Comparison of ENCODE assay signal across 8 cellular contexts in the genomic region with DNA sequence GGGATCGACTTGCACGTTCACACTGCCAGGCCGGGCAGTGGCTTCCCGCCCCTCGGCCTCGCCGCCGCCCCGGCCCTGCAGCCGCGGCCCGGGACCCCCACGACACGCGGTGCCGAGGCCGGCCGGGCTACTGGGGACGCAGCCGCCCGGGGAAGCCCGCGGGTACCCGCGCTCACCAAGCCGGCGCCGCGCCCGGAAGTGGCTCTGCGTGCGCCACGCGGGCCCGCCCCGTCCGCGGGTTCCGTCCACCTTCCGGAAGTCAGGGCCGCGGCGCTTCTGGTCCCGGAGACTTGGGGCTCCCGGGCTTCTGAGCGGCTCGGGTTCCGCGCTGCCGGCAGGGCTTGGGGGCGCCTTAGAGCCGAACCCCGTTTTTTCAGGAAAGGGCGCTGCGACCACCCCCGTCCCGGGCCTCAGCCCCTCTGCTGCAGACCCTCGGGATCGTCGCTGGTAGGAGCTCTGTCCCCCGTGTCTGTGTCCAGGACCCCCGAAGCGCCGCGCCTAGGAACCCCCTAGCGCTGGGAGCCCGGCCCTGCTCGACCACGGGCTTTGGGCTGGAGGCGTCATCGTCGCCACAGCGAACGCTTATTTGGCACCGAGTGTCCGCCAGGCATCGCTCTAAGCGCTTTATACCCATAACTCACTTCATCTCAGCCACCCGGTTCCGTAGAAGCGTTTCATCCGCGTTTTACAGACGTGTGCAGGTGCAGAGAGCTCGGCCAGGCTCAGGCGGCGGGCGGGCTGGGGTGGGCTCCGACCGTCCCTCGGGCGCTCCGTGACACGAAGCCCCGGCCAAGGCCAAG. TPM values are rescaled to one million over a fixed set of nuclear protein-coding genes. Genes with fewer than 3 reads are reported as not detected.
DNase-seq lines count a peak whose midpoint lies in the region; ATAC-seq and TF ChIP-seq lines count a peak whose summit lies in the region.

A gene with protein sequence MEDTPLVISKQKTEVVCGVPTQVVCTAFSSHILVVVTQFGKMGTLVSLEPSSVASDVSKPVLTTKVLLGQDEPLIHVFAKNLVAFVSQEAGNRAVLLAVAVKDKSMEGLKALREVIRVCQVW (minus strand): TSS at position 200 of the 800 bp plus-strand sequence. CDS start 693 bp downstream, outside the sequence.

- DNase-seq in NCI-H1105 treated with DMSO at 0.1 percent for 48 hours (lab: John Stamatoyannopoulos, UW) (peak; percentile 81), T-cell (peak; percentile 71 to 91 (median 83)), heart right ventricle (peak; percentile 91 to 92), progenitor cell of endocrine pancreas (ENCODE audit: low spot score, unreplicated experiment) (peak; percentile 73), upper lobe of right lung (peak; percentile 97)

- H3K4me1 Mint-ChIP-seq in T-cell (peaks cover 29 to 38% (median 32%) of the 10 kb centered on the region in 3 donors), progenitor cell of endocrine pancreas (ENCODE audit: low read depth) (peaks cover 19% of the 10 kb centered on the region)

- POLR2A ChIA-PET in T-cell (lab: Charles Lee) = no interaction called here

- H3K4me1 ChIP-seq in heart right ventricle (peaks cover 5 to 41% (median 26%) of the 10 kb centered on the region in 9 donors), upper lobe of right lung (peaks cover 24% of the 10 kb centered on the region)

- ATAC-seq in HG02678 (IDR thresholded peaks at IDR 0.05; ENCODE audit: unreplicated experiment) (peak; percentile 93), T-cell (replicated peaks in 1 of 4) (peak; percentile 92 to 97 (median 94)), heart right ventricle (peak; percentile 95 to 99 (median 97)), upper lobe of right lung (peak; percentile 97)

- peak; percentile 32; the same call in 1 of the 2 replicates for TF ChIP-seq CTCF in GM12874 (IDR thresholded peaks at IDR 0.05; ENCODE audit: insufficient read depth, low read depth, low read length)
- peak in 7 of 9 donors; percentile 4 to 58 (median 39) for TF ChIP-seq CTCF in heart right ventricle (IDR thresholded peaks at IDR 0.05)
- TF ChIP-seq CTCF in progenitor cell of endocrine pancreas (IDR thresholded peaks at IDR 0.05; ENCODE audit: unreplicated experiment) = peak; percentile 50
- peak; percentile 30 for TF ChIP-seq CTCF in upper lobe of right lung (IDR thresholded peaks at IDR 0.05)

- H3K9me3 ChIP-seq in heart right ventricle = no peaks in the 10 kb centered on the region
- no peaks in the 10 kb centered on the region for H3K9me3 ChIP-seq in upper lobe of right lung

- H3K27ac Mint-ChIP-seq in T-cell = peak within 1 kb of the TSS; percentile 89 to 91
- peak within 1 kb of the TSS; percentile 93 for H3K27ac Mint-ChIP-seq in progenitor cell of endocrine pancreas

- H3K27me3 ChIP-seq in heart right ventricle = no peaks in the 10 kb centered on the region
- no peaks in the 10 kb centered on the region for H3K27me3 ChIP-seq in upper lobe of right lung

- intact Hi-C loops in heart right ventricle (cut with DNase I) (loop anchor here in 6 of 10 donors (5.0 to 10.0 kb wide), 7 partner anchors 38 to 785 kb away; a partner anchor contains a TSS), upper lobe of right lung (cut with DNase I) (no loop called here)

- CTCF ChIA-PET in T-cell (lab: Charles Lee) = interaction anchor here in 1 of 2 donors (0.9 kb wide), 1 partner anchor 38 kb away, joined by 4 read pairs; no protein-coding TSS in a partner anchor

- H3K36me3 ChIP-seq in heart right ventricle (peaks cover 0 to 33% (median 0%) of the 10 kb centered on the region in 9 donors), upper lobe of right lung (peaks cover 11% of the 10 kb centered on the region)

- H3K27ac ChIP-seq in adipose tissue (ENCODE audit: low read depth, low read length) (peak within 1 kb of the TSS; percentile 3), heart right ventricle (peak within 1 kb of the TSS; percentile 81 to 97 (median 95)), upper lobe of right lung (peak within 1 kb of the TSS; percentile 93)

- H3K36me3 Mint-ChIP-seq in T-cell (peaks cover 10% of the 10 kb centered on the region), progenitor cell of endocrine pancreas (ENCODE audit: insufficient read depth) (peaks cover 9% of the 10 kb centered on the region)

- H3K27me3 Mint-ChIP-seq in T-cell (no peaks in the 10 kb centered on the region), progenitor cell of endocrine pancreas (no peaks in the 10 kb centered on the region)

- H3K9me3 Mint-ChIP-seq in T-cell (no peaks in the 10 kb centered on the region), progenitor cell of endocrine pancreas (ENCODE audit: low read depth) (no peaks in the 10 kb centered on the region)

- peak within 1 kb of the TSS; percentile 83 to 87 (median 87) for H3K4me3 Mint-ChIP-seq in T-cell
- peak within 1 kb of the TSS; percentile 81 for H3K4me3 Mint-ChIP-seq in progenitor cell of endocrine pancreas (ENCODE audit: low read depth)

- 0 to 1% (median 0%) methylated on average over 83 to 95 of the region's 95 CpGs for WGBS in adipose tissue, 3 donors
- WGBS in heart right ventricle, 2 donors = 0% methylated on average over 81 to 95 of the region's 95 CpGs

- peak within 1 kb of the TSS; percentile 76 to 100 (median 89) for H3K4me3 ChIP-seq in heart right ventricle
- H3K4me3 ChIP-seq in upper lobe of right lung = peak within 1 kb of the TSS; percentile 79

RNA-seq across cellular contexts. Expression of the gene that starts here (rescaled TPM):
- 10 to 100 TPM; 17.6 to 28.5 (median 20.6) TPM for total RNA-seq in T-cell
- polyA plus RNA-seq in adipose tissue = 10 to 100 TPM; 21.3 to 41.8 (median 34.7) TPM
- 10 to 100 TPM in 8 of 10 donors, 1 to 10 TPM in 2; 7.3 to 14.1 (median 11.1) TPM for total RNA-seq in heart right ventricle
- polyA plus RNA-seq in heart right ventricle = 10 to 100 TPM; 44.6 to 45.7 TPM
- total RNA-seq in progenitor cell of endocrine pancreas = 29.1 and 32.1 TPM in 2 replicates
- total RNA-seq in upper lobe of right lung = 20.3 TPM

Comparison
In these comparisons a context has a peak if more than half of its experiments do, and no peak if none do; other contexts are left out.
1. Peak in every context shown above with its lines: DNase-seq, ATAC-seq, H3K4me3 ChIP-seq and H3K27ac ChIP-seq.
2. H3K27ac ChIP-seq: peak in every context shown above with its lines; median percentile 95 in heart right ventricle; 93 in upper lobe of right lung; 3 in adipose tissue.